In the genomic region with DNA sequence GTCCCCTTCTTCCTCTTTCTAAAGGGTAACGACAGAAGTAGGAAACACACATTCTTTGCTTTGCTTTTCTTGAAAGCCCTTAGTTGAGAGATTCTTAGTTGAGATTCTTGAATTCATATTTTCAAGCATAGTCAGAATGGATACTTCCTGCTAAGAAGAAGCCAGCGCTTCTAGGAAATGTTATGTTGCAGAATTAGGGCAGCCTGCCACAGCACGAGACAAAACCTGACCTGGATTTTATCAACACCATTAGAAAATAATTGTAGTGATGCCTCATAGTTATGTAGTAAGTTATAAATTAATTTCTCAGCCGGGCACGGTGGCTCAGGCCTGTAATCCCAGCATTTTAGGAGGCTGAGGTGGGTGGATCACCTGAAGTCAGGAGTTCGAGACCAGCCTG, we compare ENCODE assay signal across 8 cellular contexts. TPM values are rescaled to one million over a fixed set of nuclear protein-coding genes. Genes with fewer than 3 reads are reported as not detected.
DNase-seq lines count a peak whose midpoint lies in the region; ATAC-seq and TF ChIP-seq lines count a peak whose summit lies in the region.

No MANE protein-coding gene starts in this region.

- no peaks in the 10 kb centered on the region for H3K9me3 Mint-ChIP-seq in immature natural killer cell
- peaks cover 3% of the 10 kb centered on the region for H3K9me3 Mint-ChIP-seq in endodermal cell

- no peak overlapping the region; a peak in 1 of 20 replicates for H3K4me3 ChIP-seq in BLaER1 treated with 17β-estradiol and CSF1 and Interleukin-3, amounts not matched to agents 10 nM and 100 nM
- H3K4me3 ChIP-seq in brain microvascular endothelial cell (ENCODE audit: low read depth, low read length) (no peak overlapping the region), muscle layer of duodenum (ENCODE audit: low read depth in 1 of 2, low read length in 2 of 2) (no peak overlapping the region), endodermal cell (ENCODE audit: low read length) (no peak overlapping the region)

- peaks cover 0 to 8% (median 0%) of the 10 kb centered on the region in 11 experiments; a peak in 1 of 22 replicates for H3K9me3 ChIP-seq in BLaER1 treated with 17β-estradiol and CSF1 and Interleukin-3, amounts not matched to agents 10 nM and 100 nM (replicated peaks in 1 of 11)
- H3K9me3 ChIP-seq in muscle layer of duodenum (ENCODE audit: control insufficient read depth in 1 of 2, low read length in 2 of 2) (no peaks in the 10 kb centered on the region), endodermal cell (ENCODE audit: control insufficient read depth, low read length) (no peaks in the 10 kb centered on the region)

- WGBS in endodermal cell (ENCODE audit: insufficient coverage in 1 of 2, insufficient read length in 1 of 2), 2 experiments, result 83 to 84% methylated on average over 5 to 6 of the region's 6 CpGs

- H3K27ac Mint-ChIP-seq in immature natural killer cell (no peak overlapping the region), endodermal cell (no peak overlapping the region)

- in situ Hi-C loops in brain microvascular endothelial cell (cut with HindIII; ENCODE audit: low pct_ligation_motif_present, low sequenced_read_pairs), result no loop called here

- H4K20me1 ChIP-seq in BLaER1 treated with 17β-estradiol and CSF1 and Interleukin-3, amounts not matched to agents 10 nM and 100 nM, result no peaks in the 10 kb centered on the region

- peak overlapping the region; percentile 2 to 77 (median 47); a peak in 16 of 22 replicates for H3K9ac ChIP-seq in BLaER1 treated with 17β-estradiol and CSF1 and Interleukin-3, amounts not matched to agents 10 nM and 100 nM
- H3K9ac ChIP-seq in endodermal cell (ENCODE audit: extremely low read depth, low read length, poor library complexity, severe bottlenecking), result no peak overlapping the region

- H3K27me3 Mint-ChIP-seq in immature natural killer cell (ENCODE audit: low read depth in 3 of 3) (peaks cover 0 to 6% (median 1%) of the 10 kb centered on the region in 3 donors), endodermal cell (ENCODE audit: insufficient read depth) (peaks cover 5% of the 10 kb centered on the region)

- no peaks in the 10 kb centered on the region for H3K36me3 ChIP-seq in BLaER1 treated with 17β-estradiol and CSF1 and Interleukin-3, amounts not matched to agents 10 nM and 100 nM
- H3K36me3 ChIP-seq in brain microvascular endothelial cell (replicated peaks) (no peaks in the 10 kb centered on the region), muscle layer of duodenum (ENCODE audit: control insufficient read depth in 1 of 2, insufficient read depth in 2 of 2, low read length in 2 of 2) (no peaks in the 10 kb centered on the region), endodermal cell (ENCODE audit: control insufficient read depth, insufficient read depth, low read length) (no peaks in the 10 kb centered on the region)

- peaks cover 48 to 63% (median 58%) of the 10 kb centered on the region in 10 experiments for H3K4me1 ChIP-seq in BLaER1 treated with 17β-estradiol and CSF1 and Interleukin-3, amounts not matched to agents 10 nM and 100 nM
- H3K4me1 ChIP-seq in muscle layer of duodenum (ENCODE audit: control insufficient read depth in 1 of 2, insufficient read depth in 2 of 2, low read length in 2 of 2) (peaks cover 0 to 7% of the 10 kb centered on the region in 2 donors), endodermal cell (ENCODE audit: control insufficient read depth, insufficient read depth, low read length) (no peaks in the 10 kb centered on the region)

- peak overlapping the region; percentile 54 to 87 (median 68); a peak in 21 of 22 replicates for H3K27ac ChIP-seq in BLaER1 treated with 17β-estradiol and CSF1 and Interleukin-3, amounts not matched to agents 10 nM and 100 nM
- H3K27ac ChIP-seq in brain microvascular endothelial cell (peak overlapping the region; percentile 42), muscle layer of duodenum (ENCODE audit: low read length) (peak overlapping the region; percentile 46), endodermal cell (ENCODE audit: low read depth, low read length) (no peak overlapping the region)

- H3K4me1 Mint-ChIP-seq in immature natural killer cell, result peaks cover 0 to 4% of the 10 kb centered on the region in 2 donors
- H3K4me1 Mint-ChIP-seq in endodermal cell, result no peaks in the 10 kb centered on the region

- H3K4me3 Mint-ChIP-seq in immature natural killer cell, result no peak overlapping the region
- no peak overlapping the region for H3K4me3 Mint-ChIP-seq in endodermal cell

- DNase-seq in MV-4-11 (lab: John Stamatoyannopoulos, UW), result peak; percentile 5
- DNase-seq in brain microvascular endothelial cell, result peak; percentile 67
- no peak for DNase-seq in immature natural killer cell
- DNase-seq in globus pallidus (ENCODE audit: low spot score), result no peak
- DNase-seq in endodermal cell, result no peak

- no peak for ATAC-seq in HG03175 (IDR thresholded peaks at IDR 0.05; ENCODE audit: unreplicated experiment)

- H3K36me3 Mint-ChIP-seq in immature natural killer cell (no peaks in the 10 kb centered on the region), endodermal cell (ENCODE audit: low read depth) (no peaks in the 10 kb centered on the region)

- H3K27me3 ChIP-seq in BLaER1 treated with 17β-estradiol and CSF1 and Interleukin-3, amounts not matched to agents 10 nM and 100 nM, result no peaks in the 10 kb centered on the region
- H3K27me3 ChIP-seq in brain microvascular endothelial cell (replicated peaks) (no peaks in the 10 kb centered on the region), muscle layer of duodenum (ENCODE audit: low read depth, low read length) (no peaks in the 10 kb centered on the region), endodermal cell (ENCODE audit: control insufficient read depth, insufficient read depth, low read length, poor library complexity, severe bottlenecking) (no peaks in the 10 kb centered on the region)

- TF ChIP-seq CTCF in brain microvascular endothelial cell (IDR thresholded peaks at IDR 0.05; ENCODE audit: low read depth, low read length, missing control alignments) (no peak), endodermal cell (conservative IDR thresholded peaks at IDR 0.05) (no peak)

- H3K4me2 ChIP-seq in BLaER1 treated with 17β-estradiol and CSF1 and Interleukin-3, amounts not matched to agents 10 nM and 100 nM, result peak overlapping the region; percentile 49 to 76 (median 70)

RNA-seq across cellular contexts. Expression of a gene that starts 37.9 kb away (rescaled TPM):
- polyA plus RNA-seq in immature natural killer cell, result 10 to 100 TPM; 16.9 to 31.5 (median 25.0) TPM
- 10 to 100 TPM; 82.1 to 87.6 TPM for total RNA-seq in endodermal cell
- 65.6 TPM for polyA plus RNA-seq in endodermal cell (2013, experiment 1 of 2)
- 60.8 TPM for polyA plus RNA-seq in endodermal cell (2013, experiment 2 of 2)

Comparison
In these comparisons a context has a peak if more than half of its experiments do, and no peak if none do; other contexts are left out.
1. DNase-seq: peak in MV-4-11 (single experiment) and brain microvascular endothelial cell (single experiment); none in immature natural killer cell (0 of 3), globus pallidus (single experiment) and endodermal cell (single experiment).